In the genomic region with DNA sequence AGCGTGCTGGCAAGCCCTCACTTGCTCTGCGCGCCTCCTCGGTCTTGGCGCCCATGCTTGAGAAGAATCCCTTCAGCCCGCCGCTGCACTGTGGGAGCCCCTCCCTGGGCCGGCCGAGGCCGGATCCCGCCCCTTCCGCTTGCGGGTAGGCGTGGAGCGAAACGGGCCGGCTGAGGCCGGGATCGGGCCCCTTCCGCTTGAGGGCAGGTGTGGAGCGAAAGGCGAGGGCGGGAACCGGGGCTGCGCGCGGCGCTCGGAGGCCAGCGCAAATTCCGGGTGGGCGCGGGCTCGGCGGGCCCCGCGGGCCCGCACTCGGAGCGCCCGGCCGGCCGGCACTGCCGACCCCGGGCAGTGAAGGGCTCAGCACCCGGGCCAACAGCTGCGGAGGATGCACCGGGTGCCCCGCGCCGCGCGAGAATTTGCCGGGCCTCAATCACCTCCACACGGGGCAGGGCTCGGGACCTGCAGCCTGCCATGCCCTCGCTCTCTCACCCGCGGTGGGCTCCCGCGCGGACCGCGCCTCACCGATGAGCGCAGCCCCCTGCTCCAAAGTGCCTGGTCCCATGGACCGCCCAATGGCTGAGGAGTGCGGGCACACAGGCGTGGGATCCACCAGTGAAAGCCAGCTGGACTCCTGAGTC, we compare ENCODE assay signal across 1 cellular context.
TF ChIP-seq lines count a peak whose summit lies in the region.

No MANE protein-coding gene starts in this region.

TF ChIP-seq in GM12878, 131 proteins besides CTCF, POLR2A, EP300 and RAD21:
- TF ChIP-seq, protein P1, sequence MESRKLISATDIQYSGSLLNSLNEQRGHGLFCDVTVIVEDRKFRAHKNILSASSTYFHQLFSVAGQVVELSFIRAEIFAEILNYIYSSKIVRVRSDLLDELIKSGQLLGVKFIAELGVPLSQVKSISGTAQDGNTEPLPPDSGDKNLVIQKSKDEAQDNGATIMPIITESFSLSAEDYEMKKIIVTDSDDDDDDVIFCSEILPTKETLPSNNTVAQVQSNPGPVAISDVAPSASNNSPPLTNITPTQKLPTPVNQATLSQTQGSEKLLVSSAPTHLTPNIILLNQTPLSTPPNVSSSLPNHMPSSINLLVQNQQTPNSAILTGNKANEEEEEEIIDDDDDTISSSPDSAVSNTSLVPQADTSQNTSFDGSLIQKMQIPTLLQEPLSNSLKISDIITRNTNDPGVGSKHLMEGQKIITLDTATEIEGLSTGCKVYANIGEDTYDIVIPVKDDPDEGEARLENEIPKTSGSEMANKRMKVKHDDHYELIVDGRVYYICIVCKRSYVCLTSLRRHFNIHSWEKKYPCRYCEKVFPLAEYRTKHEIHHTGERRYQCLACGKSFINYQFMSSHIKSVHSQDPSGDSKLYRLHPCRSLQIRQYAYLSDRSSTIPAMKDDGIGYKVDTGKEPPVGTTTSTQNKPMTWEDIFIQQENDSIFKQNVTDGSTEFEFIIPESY (IDR thresholded peaks at IDR 0.05) = 0 out of 2 replicates have a peak, but pooled peaks have one; percentile 19
- TF ChIP-seq TCF3 (IDR thresholded peaks at IDR 0.05; ENCODE audit: borderline replicate concordance, insufficient read depth, low read depth, low read length) = no peak
